1 cellular context compared by ENCODE assay signal in genomic region chr12:5434647-5434968, GRCh38.
TF ChIP-seq lines count a peak whose summit lies in the region.

No MANE protein-coding gene starts in this region.

TF ChIP-seq in SK-N-SH, 30 proteins besides CTCF, POLR2A, EP300 and RAD21 (continued from another document):
- no peak for TF ChIP-seq REST (IDR thresholded peaks at IDR 0.05; ENCODE audit: low read depth, low read length)
- TF ChIP-seq, protein P1, sequence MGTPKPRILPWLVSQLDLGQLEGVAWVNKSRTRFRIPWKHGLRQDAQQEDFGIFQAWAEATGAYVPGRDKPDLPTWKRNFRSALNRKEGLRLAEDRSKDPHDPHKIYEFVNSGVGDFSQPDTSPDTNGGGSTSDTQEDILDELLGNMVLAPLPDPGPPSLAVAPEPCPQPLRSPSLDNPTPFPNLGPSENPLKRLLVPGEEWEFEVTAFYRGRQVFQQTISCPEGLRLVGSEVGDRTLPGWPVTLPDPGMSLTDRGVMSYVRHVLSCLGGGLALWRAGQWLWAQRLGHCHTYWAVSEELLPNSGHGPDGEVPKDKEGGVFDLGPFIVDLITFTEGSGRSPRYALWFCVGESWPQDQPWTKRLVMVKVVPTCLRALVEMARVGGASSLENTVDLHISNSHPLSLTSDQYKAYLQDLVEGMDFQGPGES (IDR thresholded peaks at IDR 0.05; ENCODE audit: low read depth, low read length): no peak
